ENCODE assay signal across 7 cellular contexts in the genomic region with DNA sequence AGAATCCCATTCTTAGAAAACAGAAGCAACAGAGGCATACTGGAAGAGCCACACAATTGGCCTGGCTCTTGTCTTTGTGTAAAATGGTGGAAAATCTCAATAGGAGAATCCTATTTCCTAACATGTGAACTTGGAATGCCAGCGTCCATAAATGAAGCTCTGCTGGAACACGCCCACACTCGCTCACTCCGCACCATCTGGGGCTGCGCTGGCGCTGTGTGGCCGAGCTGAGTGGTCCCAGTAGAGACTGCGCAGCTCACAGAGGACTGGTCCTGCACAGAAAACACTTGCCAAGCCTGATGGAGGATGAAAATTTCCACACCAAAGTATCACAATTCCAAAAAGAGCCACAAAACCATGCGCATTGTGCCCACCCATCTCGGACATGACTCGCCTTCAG.
"Had no signal": no experiment of that assay in that cellular context is flagged by ENCODE, and none has a peak within 500 bp of the region (broad histone marks: within the 10 kb centered on the region; RNA-seq: fewer than 3 reads in every experiment).

No MANE protein-coding gene starts in this region.

- DNase-seq: activated CD4-positive, alpha-beta T cell treated with anti-CD3 and anti-CD28 coated beads, Interleukin-2, amount 50 U/mL, for 1 hour; activated naive CD4-positive, alpha-beta T cell treated with anti-CD3 and anti-CD28 coated beads, Interleukin-2, amount 50 U/mL, for 16 hours; adrenal gland; immature natural killer cell; small intestine; tibial artery had no signal

- H3K27me3 ChIP-seq: adrenal gland, tibial artery, vagina had no signal

- H3K27ac ChIP-seq: adrenal gland, tibial artery, vagina had no signal

- H3K4me3 ChIP-seq: adrenal gland, tibial artery, vagina had no signal

- H3K36me3 ChIP-seq: adrenal gland had no signal

- H3K9me3 ChIP-seq: adrenal gland, tibial artery, vagina had no signal

- H3K4me1 ChIP-seq: adrenal gland, vagina had no signal
